ENCODE assay signal across 19 cellular contexts in the genomic region with DNA sequence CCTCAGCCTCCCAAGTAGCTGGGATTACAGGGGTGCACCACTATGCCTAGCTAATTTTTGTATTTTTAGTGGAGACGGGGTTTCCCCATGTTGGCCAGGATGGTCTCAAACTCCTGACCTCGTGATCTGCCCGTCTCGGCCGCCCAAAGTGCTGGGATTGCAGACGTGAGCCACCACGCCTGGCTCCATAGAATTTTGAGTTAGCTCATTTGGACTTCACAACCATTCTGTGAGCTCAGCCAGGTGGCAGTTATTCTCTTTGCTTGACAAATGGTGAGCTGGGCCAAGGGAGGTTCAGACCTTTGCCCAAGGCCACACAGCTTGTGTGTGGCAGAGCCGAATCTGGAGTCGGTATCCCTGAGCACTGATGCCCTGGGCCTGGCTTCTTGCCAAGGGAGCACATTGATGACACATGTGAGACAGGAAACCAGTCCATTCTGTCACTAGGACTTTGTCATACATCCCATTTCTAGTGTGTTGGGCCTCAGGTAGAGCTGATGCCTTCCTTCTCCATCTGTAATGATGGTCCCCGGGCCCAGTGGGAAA. TPM values are rescaled to one million over a fixed set of nuclear protein-coding genes. Genes with fewer than 3 reads are reported as not detected.
DNase-seq lines count a peak whose midpoint lies in the region; ATAC-seq, FAIRE-seq and TF ChIP-seq lines count a peak whose summit lies in the region.
"Had no signal": no experiment of that assay in that cellular context is flagged by ENCODE, and none has a peak within 500 bp of the region (broad histone marks: within the 10 kb centered on the region; RNA-seq: fewer than 3 reads in every experiment).

No MANE protein-coding gene starts in this region.

- H3F3A ChIP-seq in GM23248 (ENCODE audit: insufficient read depth), result no peaks in the 10 kb centered on the region

- POLR2A ChIA-PET in K562 (lab: Yijun Ruan, JAX), result interaction anchor here (0.7 to 1.3 kb wide), 2 partner anchors 48 to 418 kb away, joined by 3 to 4 read pairs; partner anchors contain the start of gene MCM2
- POLR2A ChIA-PET in activated CD4-positive, alpha-beta memory T cell treated with anti-CD3 and anti-CD28 coated beads for 36 hours (lab: Charles Lee), result no interaction called here

- H3K9me2 ChIP-seq in GM23248 (ENCODE audit: insufficient read depth), result no peaks in the 10 kb centered on the region

- no peak overlapping the region for H3K27ac Mint-ChIP-seq in activated CD4-positive, alpha-beta memory T cell treated with anti-CD3 and anti-CD28 coated beads for 36 hours
- H3K27ac Mint-ChIP-seq: GM23338 had no signal

- H2BK120ac ChIP-seq in neuronal stem cell (ENCODE audit: low read depth, low read length), result no peak overlapping the region

- intact Hi-C loops in K562 (cut with micrococcal nuclease), result no loop called here
- intact Hi-C loops in activated CD4-positive, alpha-beta memory T cell treated with anti-CD3 and anti-CD28 coated beads for 36 hours (cut with micrococcal nuclease), result no loop called here

- TF ChIP-seq CTCF in K562 (IDR thresholded peaks at IDR 0.05 in 2 of 3, conservative IDR thresholded peaks at IDR 0.05 in 1 of 3; ENCODE audit: insufficient read depth in 2 of 3, low read depth in 1 of 3, low read length in 3 of 3) (no peak), GM10266 (IDR thresholded peaks at IDR 0.05; ENCODE audit: control insufficient read depth, insufficient read depth, low read depth, missing control alignments) (no peak)

- H3K9ac ChIP-seq in GM23248 (no peak overlapping the region), K562 (ENCODE audit: insufficient read depth in 1 of 2, low read depth in 2 of 2, low read length in 2 of 2) (no peak overlapping the region), neuronal stem cell (ENCODE audit: low read depth, low read length, poor library complexity) (peak overlapping the region; percentile 51)

- no peaks in the 10 kb centered on the region for H3K27me3 ChIP-seq in GM23248 (replicated peaks; ENCODE audit: insufficient read depth)
- H3K27me3 ChIP-seq in K562 (ENCODE audit: control insufficient read depth in 2 of 2, insufficient read depth in 2 of 2, low read length in 2 of 2), result no peaks in the 10 kb centered on the region
- H3K27me3 ChIP-seq in neuronal stem cell (ENCODE audit: control insufficient read depth in 3 of 3, insufficient read depth in 3 of 3, low read depth in 1 of 3, low read length in 3 of 3), result no peaks in the 10 kb centered on the region

- H3K4me1 ChIP-seq in GM23248 (ENCODE audit: insufficient read depth), result no peaks in the 10 kb centered on the region
- no peaks in the 10 kb centered on the region for H3K4me1 ChIP-seq in K562 (replicated peaks in 1 of 2; ENCODE audit: control insufficient read depth in 2 of 2, insufficient read depth in 2 of 2, low read length in 2 of 2)
- H3K4me1 ChIP-seq in neuronal stem cell (ENCODE audit: control insufficient read depth in 2 of 2, insufficient read depth in 1 of 2, low read depth in 1 of 2, low read length in 2 of 2), result peaks cover 0 to 5% of the 10 kb centered on the region in 2 donors
- H3K4me1 ChIP-seq: Caco-2 had no signal

- WGBS in GM23248 (ENCODE audit: low coverage in 1 of 2, low lambda C conversion rate in 2 of 2, missing lambda C conversion rate in 2 of 2), 2 experiments, result 70 to 78% methylated on average over 10 of the region's 10 CpGs
- WGBS in K562 (ENCODE audit: insufficient coverage, low coverage, missing lambda C conversion rate), result 94% methylated on average over 4 of the region's 10 CpGs
- no CpG with 5 or more reads among the region's 10 CpGs for WGBS in neuronal stem cell (ENCODE audit: extremely low coverage in 2 of 2, insufficient read length in 2 of 2, insufficient replicate concordance in 1 of 2), 2 donors

- no peak overlapping the region for H3K23ac ChIP-seq in neuronal stem cell (ENCODE audit: low read depth, low read length, poor library complexity)

- TF ChIP-seq POLR2A in K562 (conservative IDR thresholded peaks at IDR 0.05), result no peak

- no peak overlapping the region for H3K4me2 ChIP-seq in GM23248 (ENCODE audit: unreplicated experiment)
- no peak overlapping the region for H3K4me2 ChIP-seq in K562 (ENCODE audit: insufficient read depth, low read length)
- no peak overlapping the region for H3K4me2 ChIP-seq in neuronal stem cell (ENCODE audit: insufficient read depth, low read length, poor library complexity, severe bottlenecking)
- H3K4me2 ChIP-seq: GM23338 had no signal

- BruUV-seq in K562 (replicated peaks; lab: Mats Ljungman, UMichigan), result no TSS peak

- CTCF ChIA-PET in K562 (lab: Yijun Ruan, JAX; ENCODE audit: low intra/inter-chr PET ratio), result no interaction called here
- CTCF ChIA-PET in activated CD4-positive, alpha-beta memory T cell treated with anti-CD3 and anti-CD28 coated beads for 36 hours (lab: Charles Lee), result no interaction called here

- H3K9me3 Mint-ChIP-seq in activated CD4-positive, alpha-beta memory T cell treated with anti-CD3 and anti-CD28 coated beads for 36 hours, result no peaks in the 10 kb centered on the region
- H3K9me3 Mint-ChIP-seq: GM23338 had no signal

- H4K20me1 ChIP-seq in GM23248 (ENCODE audit: insufficient read depth) (no peaks in the 10 kb centered on the region), K562 (replicated peaks; ENCODE audit: control insufficient read depth, insufficient read depth, low read length) (no peaks in the 10 kb centered on the region)

- no peak for TF ChIP-seq EP300 in K562 (IDR thresholded peaks at IDR 0.05; ENCODE audit: low read length)

- no peak overlapping the region for H3K4me3 Mint-ChIP-seq in activated CD4-positive, alpha-beta memory T cell treated with anti-CD3 and anti-CD28 coated beads for 36 hours
- H3K4me3 Mint-ChIP-seq: GM23338 had no signal

- H2AFZ ChIP-seq in GM23248, result no peak overlapping the region
- no peak overlapping the region for H2AFZ ChIP-seq in K562 (ENCODE audit: low read depth, low read length)
- no peak overlapping the region for H2AFZ ChIP-seq in neuronal stem cell (ENCODE audit: low read length)
- H2AFZ ChIP-seq: GM23338 had no signal

- H2BK5ac ChIP-seq in neuronal stem cell (ENCODE audit: low read length), result no peak overlapping the region

- H3K36me3 ChIP-seq in GM23248 (ENCODE audit: low read depth) (no peaks in the 10 kb centered on the region), K562 (ENCODE audit: control insufficient read depth, insufficient read depth, low read length) (peaks cover 12% of the 10 kb centered on the region; the same call in 2 of the 3 replicates), neuronal stem cell (replicated peaks in 1 of 2; ENCODE audit: control insufficient read depth in 2 of 2, insufficient read depth in 2 of 2, low read length in 2 of 2) (peaks cover 2 to 74% of the 10 kb centered on the region in 2 donors)

- H3K18ac ChIP-seq in neuronal stem cell (ENCODE audit: low read length), result peak overlapping the region; percentile 48

- no peak overlapping the region for H4K91ac ChIP-seq in neuronal stem cell (ENCODE audit: low read depth, low read length, poor library complexity)

- H3K79me2 ChIP-seq in GM23248 (ENCODE audit: insufficient read depth) (no peaks in the 10 kb centered on the region), K562 (ENCODE audit: control insufficient read depth, insufficient read depth, low read length) (no peaks in the 10 kb centered on the region)

- no peak overlapping the region for H4K8ac ChIP-seq in neuronal stem cell (ENCODE audit: low read depth, low read length)

- no peak overlapping the region for H2AK5ac ChIP-seq in neuronal stem cell (ENCODE audit: low read depth, low read length)

- H3K4me1 Mint-ChIP-seq in activated CD4-positive, alpha-beta memory T cell treated with anti-CD3 and anti-CD28 coated beads for 36 hours (ENCODE audit: low read depth), result no peaks in the 10 kb centered on the region

- no peaks in the 10 kb centered on the region for H3K9me3 ChIP-seq in GM23248 (ENCODE audit: low read depth)
- H3K9me3 ChIP-seq in K562 (replicated peaks; ENCODE audit: control insufficient read depth, insufficient read depth, low read depth, low read length), result no peaks in the 10 kb centered on the region
- H3K9me3 ChIP-seq in neuronal stem cell (replicated peaks in 1 of 2; ENCODE audit: control insufficient read depth in 2 of 2, insufficient read depth in 1 of 2, low read depth in 1 of 2, low read length in 2 of 2), result no peaks in the 10 kb centered on the region
- H3K9me3 ChIP-seq: Caco-2 had no signal

- no peak overlapping the region for H2BK15ac ChIP-seq in neuronal stem cell (ENCODE audit: low read length)

- no peak overlapping the region for H3K4ac ChIP-seq in neuronal stem cell (ENCODE audit: low read length)

- in situ Hi-C loops in GM23248 (cut with MboI), result no loop called here
- in situ Hi-C loops in K562 (cut with MboI), result no loop called here

- H3K4me3 ChIP-seq in GM23248, result no peak overlapping the region
- H3K4me3 ChIP-seq in K562, result no peak overlapping the region
- no peak overlapping the region for H3K4me3 ChIP-seq in neuronal stem cell (ENCODE audit: low read length in 2 of 2)
- H3K4me3 ChIP-seq: GM23338 had no signal

- DNase-seq in NCI-H82 (lab: John Stamatoyannopoulos, UW) (peak; percentile 20), NCI-H82 treated with DMSO at 0.1 percent for 48 hours (lab: John Stamatoyannopoulos, UW; ENCODE audit: unreplicated experiment) (no peak), GM23248 (peak; percentile 21), K562 (ENCODE audit: extremely low read depth in 1 of 4, low spot score in 3 of 4) (no peak), neuronal stem cell (ENCODE audit: low spot score) (no peak), DMS79 (lab: John Stamatoyannopoulos, UW) (no peak), GM10266 (ENCODE audit: extremely low spot score) (no peak)
- DNase-seq in activated CD4-positive, alpha-beta memory T cell treated with anti-CD3 and anti-CD28 coated beads for 36 hours, result no peak
- DNase-seq: Caco-2; GDM1; KG1; MM.1S; NCI-H1105 treated with DMSO at 0.1 percent for 48 hours; NCI-H1930; NCI-H524; NK-92 treated with Interleukin-12 subunit alpha and Interleukin-12 subunit beta, amount 100 ng/mL, for 24 hours had no signal

- H3K27me3 Mint-ChIP-seq in activated CD4-positive, alpha-beta memory T cell treated with anti-CD3 and anti-CD28 coated beads for 36 hours, result no peaks in the 10 kb centered on the region

- H3K9me1 ChIP-seq in K562 (ENCODE audit: control insufficient read depth, insufficient read depth, low read length), result no peaks in the 10 kb centered on the region

- H2BK12ac ChIP-seq in neuronal stem cell (ENCODE audit: low read length), result no peak overlapping the region

- H3K27ac ChIP-seq in GM23248 (no peak overlapping the region), K562 (ENCODE audit: extremely low read depth, low read depth, low read length) (no peak overlapping the region), neuronal stem cell (replicated peaks; ENCODE audit: low read length) (no peak overlapping the region)
- H3K27ac ChIP-seq: C4-2B, HL-60 had no signal

- ATAC-seq in K562, result no peak
- ATAC-seq: GM23338 had no signal

- H3K14ac ChIP-seq in neuronal stem cell (ENCODE audit: low read length), result no peak overlapping the region

- no peak for TF ChIP-seq RAD21 in K562 (CRISPR knock-in tag; conservative IDR thresholded peaks at IDR 0.05 in 1 of 2, IDR thresholded peaks at IDR 0.05 in 1 of 2)

- H3K36me3 Mint-ChIP-seq in activated CD4-positive, alpha-beta memory T cell treated with anti-CD3 and anti-CD28 coated beads for 36 hours, result no peaks in the 10 kb centered on the region

- no peak for FAIRE-seq in K562 (lab: Jason Lieb, UNC)

- no peaks in the 10 kb centered on the region for H3K79me1 ChIP-seq in neuronal stem cell (ENCODE audit: low read depth, low read length)

RNA-seq across cellular contexts. Expression of gene PODXL2, which starts 17.6 kb away (rescaled TPM):
- total RNA-seq in GM23248 (2014; rRNA removed; shearing (Covaris generic)), result 0.89 and 2.5 TPM in 2 replicates
- polyA plus RNA-seq in GM23248 (2016; fragmentation: Nextera tagmentation; extraction: Ambion mirVana) (1.2 and 1.8 TPM in 2 replicates), K562 (2011; rRNA removed) (19.2 and 20.3 TPM in 2 replicates), K562 (2014; fragmentation: Illumina TruSeq; extraction: Trizol) (22.1 and 27.7 TPM in 2 replicates), K562 (2014; fragmentation: Nextera tagmentation; extraction: Ambion mirVana) (under 1 TPM; 0.03 to 0.07 TPM), K562 (2014; rRNA removed) (49.0 and 50.3 TPM in 2 replicates)
- total RNA-seq in K562 (2011; cell fraction: chromatin; rRNA removed; ENCODE audit: low replicate concordance), result 17.2 and 34.9 TPM in 2 replicates
- 47.0 and 49.4 TPM in 2 replicates for total RNA-seq in K562 (2011; cell fraction: nucleolus; rRNA removed)
- total RNA-seq in K562 (2011; cell fraction: nucleoplasm; rRNA removed), result 23.7 and 31.7 TPM in 2 replicates
- total RNA-seq in K562 (2014; rRNA removed) (52.5 and 59.1 TPM in 2 replicates), K562 (2014; rRNA removed; fragmentation: Illumina TruSeq; extraction: Trizol) (16.1 TPM in 2 replicates), K562 (2015; rRNA removed; fragmentation: Illumina TruSeq; extraction: Trizol) (21.9 and 22.3 TPM in 2 replicates), K562 (2021) (39.6 and 42.4 TPM in 2 replicates)
- 19.5 and 45.6 TPM in 2 replicates for polyA plus RNA-seq in K562 (2011; cell fraction: cytosol; rRNA removed)
- 22.1 and 37.7 TPM in 2 replicates for polyA plus RNA-seq in K562 (2011; cell fraction: nucleus; rRNA removed)
- 18.9 and 20.5 TPM in 2 replicates for polyA plus RNA-seq in K562 (2012)
- polyA minus RNA-seq in K562 (2011; rRNA and poly(A)+ RNA removed), result 12.9 and 14.7 TPM in 2 replicates
- polyA minus RNA-seq in K562 (2011; cell fraction: cytosol; rRNA and poly(A)+ RNA removed), result 16.8 and 18.6 TPM in 2 replicates
- 9.6 and 11.8 TPM in 2 replicates for polyA minus RNA-seq in K562 (2011; cell fraction: nucleus; rRNA and poly(A)+ RNA removed)
- 26.3 TPM for polyA plus RNA-seq in neuronal stem cell (2013, experiment 1 of 2)
- 24.4 TPM for polyA plus RNA-seq in neuronal stem cell (2013, experiment 2 of 2)
- 1 to 10 TPM; 1.2 to 1.3 TPM for total RNA-seq in activated CD4-positive, alpha-beta memory T cell treated with anti-CD3 and anti-CD28 coated beads for 36 hours

RNA-seq across cellular contexts. Expression of gene ABTB1, which starts 26.2 kb away (rescaled TPM):
- 7.8 and 8.9 TPM in 2 replicates for total RNA-seq in GM23248 (2014; rRNA removed; shearing (Covaris generic))
- polyA plus RNA-seq in GM23248 (2016; fragmentation: Nextera tagmentation; extraction: Ambion mirVana), result 20.4 and 20.9 TPM in 2 replicates
- 7.7 and 16.8 TPM in 2 replicates for total RNA-seq in K562 (2011; cell fraction: chromatin; rRNA removed; ENCODE audit: low replicate concordance)
- 13.7 and 16.5 TPM in 2 replicates for total RNA-seq in K562 (2011; cell fraction: nucleolus; rRNA removed)
- total RNA-seq in K562 (2011; cell fraction: nucleoplasm; rRNA removed), result 6.9 and 9.3 TPM in 2 replicates
- 0.68 and 1.0 TPM in 2 replicates for total RNA-seq in K562 (2014; rRNA removed)
- total RNA-seq in K562 (2014; rRNA removed; fragmentation: Illumina TruSeq; extraction: Trizol), result 0.25 and 0.26 TPM in 2 replicates
- total RNA-seq in K562 (2015; rRNA removed; fragmentation: Illumina TruSeq; extraction: Trizol), result 0.29 and 0.30 TPM in 2 replicates
- 1.6 and 1.9 TPM in 2 replicates for total RNA-seq in K562 (2021)
- polyA plus RNA-seq in K562 (2011; rRNA removed), result 1.2 and 1.7 TPM in 2 replicates
- polyA plus RNA-seq in K562 (2011; cell fraction: cytosol; rRNA removed), result 1.3 and 2.5 TPM in 2 replicates
- polyA plus RNA-seq in K562 (2011; cell fraction: nucleus; rRNA removed), result 14.3 and 22.2 TPM in 2 replicates
- 1.7 and 6.1 TPM in 2 replicates for polyA plus RNA-seq in K562 (2012)
- polyA plus RNA-seq in K562 (2014; fragmentation: Illumina TruSeq; extraction: Trizol), result 0.42 and 1.1 TPM in 2 replicates
- polyA plus RNA-seq in K562 (2014; fragmentation: Nextera tagmentation; extraction: Ambion mirVana), result under 1 TPM in 1 of 2 experiments, not detected in 1; 0.04 TPM
- 1.4 and 2.3 TPM in 2 replicates for polyA plus RNA-seq in K562 (2014; rRNA removed)
- 0.60 and 0.95 TPM in 2 replicates for polyA minus RNA-seq in K562 (2011; rRNA and poly(A)+ RNA removed)
- 1.0 and 2.4 TPM in 2 replicates for polyA minus RNA-seq in K562 (2011; cell fraction: cytosol; rRNA and poly(A)+ RNA removed)
- 4.1 and 5.9 TPM in 2 replicates for polyA minus RNA-seq in K562 (2011; cell fraction: nucleus; rRNA and poly(A)+ RNA removed)
- 5.8 TPM for polyA plus RNA-seq in neuronal stem cell (2013, experiment 1 of 2)
- 6.1 TPM for polyA plus RNA-seq in neuronal stem cell (2013, experiment 2 of 2)
- total RNA-seq in activated CD4-positive, alpha-beta memory T cell treated with anti-CD3 and anti-CD28 coated beads for 36 hours, result 10 to 100 TPM; 14.8 TPM

RNA-seq across cellular contexts. Expression of gene MCM2, which starts 48.4 kb away (rescaled TPM):
- 30.3 and 36.4 TPM in 2 replicates for total RNA-seq in GM23248 (2014; rRNA removed; shearing (Covaris generic))
- polyA plus RNA-seq in GM23248 (2016; fragmentation: Nextera tagmentation; extraction: Ambion mirVana), result 14.4 and 14.7 TPM in 2 replicates
- total RNA-seq in K562 (2011; cell fraction: chromatin; rRNA removed; ENCODE audit: low replicate concordance), result 47.8 and 103 TPM in 2 replicates
- 73.3 and 75.2 TPM in 2 replicates for total RNA-seq in K562 (2011; cell fraction: nucleolus; rRNA removed)
- total RNA-seq in K562 (2011; cell fraction: nucleoplasm; rRNA removed), result 58.3 and 58.7 TPM in 2 replicates
- 114 and 127 TPM in 2 replicates for total RNA-seq in K562 (2014; rRNA removed)
- total RNA-seq in K562 (2014; rRNA removed; fragmentation: Illumina TruSeq; extraction: Trizol), result 42.8 and 53.3 TPM in 2 replicates
- 74.8 and 78.4 TPM in 2 replicates for total RNA-seq in K562 (2015; rRNA removed; fragmentation: Illumina TruSeq; extraction: Trizol)
- 132 and 139 TPM in 2 replicates for total RNA-seq in K562 (2021)
- polyA plus RNA-seq in K562 (2011; rRNA removed), result 85.3 and 107 TPM in 2 replicates
- 111 and 139 TPM in 2 replicates for polyA plus RNA-seq in K562 (2011; cell fraction: cytosol; rRNA removed)
- polyA plus RNA-seq in K562 (2011; cell fraction: nucleus; rRNA removed), result 97.8 and 104 TPM in 2 replicates
- polyA plus RNA-seq in K562 (2012), result 69.7 and 85.9 TPM in 2 replicates
- polyA plus RNA-seq in K562 (2014; fragmentation: Illumina TruSeq; extraction: Trizol), result 67.5 and 83.1 TPM in 2 replicates
- polyA plus RNA-seq in K562 (2014; fragmentation: Nextera tagmentation; extraction: Ambion mirVana), result 1 to 10 TPM; 5.8 to 5.9 TPM
- 76.5 and 83.7 TPM in 2 replicates for polyA plus RNA-seq in K562 (2014; rRNA removed)
- polyA minus RNA-seq in K562 (2011; rRNA and poly(A)+ RNA removed), result 93.0 and 140 TPM in 2 replicates
- polyA minus RNA-seq in K562 (2011; cell fraction: cytosol; rRNA and poly(A)+ RNA removed), result 127 and 131 TPM in 2 replicates
- 35.5 and 49.1 TPM in 2 replicates for polyA minus RNA-seq in K562 (2011; cell fraction: nucleus; rRNA and poly(A)+ RNA removed)
- 68.7 TPM for polyA plus RNA-seq in neuronal stem cell (2013, experiment 1 of 2)
- polyA plus RNA-seq in neuronal stem cell (2013, experiment 2 of 2), result 67.7 TPM
- 100 to 1,000 TPM; 216 to 218 TPM for total RNA-seq in activated CD4-positive, alpha-beta memory T cell treated with anti-CD3 and anti-CD28 coated beads for 36 hours

RNA-seq across cellular contexts. Expression of gene TPRA1, which starts 56.0 kb away (rescaled TPM):
- total RNA-seq in GM23248 (2014; rRNA removed; shearing (Covaris generic)), result 56.1 and 65.1 TPM in 2 replicates
- polyA plus RNA-seq in GM23248 (2016; fragmentation: Nextera tagmentation; extraction: Ambion mirVana) (42.8 and 45.4 TPM in 2 replicates), K562 (2011; rRNA removed) (13.9 and 18.2 TPM in 2 replicates), K562 (2014; fragmentation: Illumina TruSeq; extraction: Trizol) (11.1 and 13.2 TPM in 2 replicates), K562 (2014; fragmentation: Nextera tagmentation; extraction: Ambion mirVana) (1 to 10 TPM in 1 of 2 experiments, under 1 TPM in 1; 0.66 to 1.4 TPM), K562 (2014; rRNA removed) (16.7 and 19.5 TPM in 2 replicates)
- 9.3 and 35.1 TPM in 2 replicates for total RNA-seq in K562 (2011; cell fraction: chromatin; rRNA removed; ENCODE audit: low replicate concordance)
- total RNA-seq in K562 (2011; cell fraction: nucleolus; rRNA removed), result 40.4 and 44.2 TPM in 2 replicates
- total RNA-seq in K562 (2011; cell fraction: nucleoplasm; rRNA removed), result 25.4 and 30.3 TPM in 2 replicates
- total RNA-seq in K562 (2014; rRNA removed) (18.6 and 23.2 TPM in 2 replicates), K562 (2014; rRNA removed; fragmentation: Illumina TruSeq; extraction: Trizol) (3.7 and 7.3 TPM in 2 replicates), K562 (2015; rRNA removed; fragmentation: Illumina TruSeq; extraction: Trizol) (9.2 and 10.3 TPM in 2 replicates), K562 (2021) (19.4 and 21.5 TPM in 2 replicates)
- 26.2 and 45.0 TPM in 2 replicates for polyA plus RNA-seq in K562 (2011; cell fraction: cytosol; rRNA removed)
- polyA plus RNA-seq in K562 (2011; cell fraction: nucleus; rRNA removed), result 43.6 and 57.3 TPM in 2 replicates
- polyA plus RNA-seq in K562 (2012), result 14.2 and 17.5 TPM in 2 replicates
- 7.6 and 11.4 TPM in 2 replicates for polyA minus RNA-seq in K562 (2011; rRNA and poly(A)+ RNA removed)
- 9.7 and 14.2 TPM in 2 replicates for polyA minus RNA-seq in K562 (2011; cell fraction: cytosol; rRNA and poly(A)+ RNA removed)
- polyA minus RNA-seq in K562 (2011; cell fraction: nucleus; rRNA and poly(A)+ RNA removed), result 9.0 and 15.6 TPM in 2 replicates
- 17.1 TPM for polyA plus RNA-seq in neuronal stem cell (2013, experiment 1 of 2)
- polyA plus RNA-seq in neuronal stem cell (2013, experiment 2 of 2), result 16.1 TPM
- 10 to 100 TPM; 18.7 to 20.9 TPM for total RNA-seq in activated CD4-positive, alpha-beta memory T cell treated with anti-CD3 and anti-CD28 coated beads for 36 hours

Comparison
In these comparisons a context has a peak if more than half of its experiments do, and no peak if none do; other contexts are left out.
1. DNase-seq: peak in NCI-H82 (single experiment) and GM23248 (single experiment); none in NCI-H82 treated with DMSO at 0.1 percent for 48 hours (single experiment), K562 (0 of 4), neuronal stem cell (single experiment), activated CD4-positive, alpha-beta memory T cell treated with anti-CD3 and anti-CD28 coated beads for 36 hours (single experiment), DMS79 (single experiment) and GM10266 (single experiment).